Comparison of ENCODE assay signal across 27 cellular contexts in genomic region chr11:47994417-47994816, GRCh38.
"Had no signal": no experiment of that assay in that cellular context is flagged by ENCODE, and none has a peak within 500 bp of the region (broad histone marks: within the 10 kb centered on the region; RNA-seq: fewer than 3 reads in every experiment).

No MANE protein-coding gene starts in this region.

- H3K27me3 Mint-ChIP-seq: activated CD4-positive, alpha-beta memory T cell treated with anti-CD3 and anti-CD28 coated beads, Interleukin-2, amount 10 ng/mL, durations not matched to agents 7 days and 5 days; activated CD4-positive, alpha-beta T cell treated with anti-CD3 and anti-CD28 coated beads for 36 hours; activated naive CD4-positive, alpha-beta T cell treated with anti-CD3 and anti-CD28 coated beads, Interleukin-2, amount 10 ng/mL, durations not matched to agents 7 days and 5 days; activated naive CD8-positive, alpha-beta T cell treated with anti-CD3 and anti-CD28 coated beads for 36 hours; activated T-helper 17 cell treated with anti-CD3 and anti-CD28 coated beads, Interleukin-2, amount 50 U/mL, for 72 hours; T-cell had no signal

- H3K27ac Mint-ChIP-seq: activated CD4-positive, alpha-beta memory T cell treated with anti-CD3 and anti-CD28 coated beads, Interleukin-2, amount 10 ng/mL, durations not matched to agents 7 days and 5 days; activated CD4-positive, alpha-beta T cell treated with anti-CD3 and anti-CD28 coated beads for 36 hours; activated naive CD4-positive, alpha-beta T cell treated with anti-CD3 and anti-CD28 coated beads, Interleukin-2, amount 10 ng/mL, durations not matched to agents 7 days and 5 days; activated naive CD8-positive, alpha-beta T cell treated with anti-CD3 and anti-CD28 coated beads for 36 hours; activated T-helper 17 cell treated with anti-CD3 and anti-CD28 coated beads, Interleukin-2, amount 50 U/mL, for 72 hours had no signal

- H3K36me3 ChIP-seq: breast epithelium had no signal

- H3K27me3 ChIP-seq: breast epithelium had no signal

- H3K9me3 Mint-ChIP-seq: activated CD4-positive, alpha-beta memory T cell treated with anti-CD3 and anti-CD28 coated beads, Interleukin-2, amount 10 ng/mL, durations not matched to agents 7 days and 5 days; activated naive CD4-positive, alpha-beta T cell treated with anti-CD3 and anti-CD28 coated beads, Interleukin-2, amount 10 ng/mL, durations not matched to agents 7 days and 5 days; activated naive CD8-positive, alpha-beta T cell treated with anti-CD3 and anti-CD28 coated beads for 36 hours; activated T-helper 17 cell treated with anti-CD3 and anti-CD28 coated beads, Interleukin-2, amount 50 U/mL, for 72 hours; T-cell had no signal

- H3K4me3 Mint-ChIP-seq: activated CD4-positive, alpha-beta memory T cell treated with anti-CD3 and anti-CD28 coated beads, Interleukin-2, amount 10 ng/mL, durations not matched to agents 7 days and 5 days; activated CD4-positive, alpha-beta T cell treated with anti-CD3 and anti-CD28 coated beads for 36 hours; activated naive CD4-positive, alpha-beta T cell treated with anti-CD3 and anti-CD28 coated beads, Interleukin-2, amount 10 ng/mL, durations not matched to agents 7 days and 5 days; activated naive CD8-positive, alpha-beta T cell treated with anti-CD3 and anti-CD28 coated beads for 36 hours; activated T-helper 17 cell treated with anti-CD3 and anti-CD28 coated beads, Interleukin-2, amount 50 U/mL, for 72 hours; T-cell had no signal

- ATAC-seq: activated CD4-positive, alpha-beta T cell treated with anti-CD3 and anti-CD28 coated beads for 36 hours; activated T-helper 17 cell treated with anti-CD3 and anti-CD28 coated beads, Interleukin-2, amount 50 U/mL, for 72 hours; PC-3; Right ventricle myocardium inferior; T-cell had no signal

- H3K27ac ChIP-seq: breast epithelium, coronary artery, SK-N-MC, VCaP had no signal

- H3K9me3 ChIP-seq: breast epithelium had no signal

- H3K4me3 ChIP-seq: breast epithelium, coronary artery, SK-N-MC had no signal

- DNase-seq: activated CD4-positive, alpha-beta memory T cell treated with anti-CD3 and anti-CD28 coated beads, Interleukin-2, amount 10 ng/mL, durations not matched to agents 7 days and 5 days; activated CD4-positive, alpha-beta T cell treated with anti-CD3 and anti-CD28 coated beads for 36 hours; activated CD4-positive, alpha-beta T cell treated with anti-CD3 and anti-CD28 coated beads, Interleukin-2, amount 50 U/mL, for 1 hour; activated gamma-delta T cell treated with Interleukin-2 at 50 U/mL for 16 hours; activated naive CD4-positive, alpha-beta T cell treated with anti-CD3 and anti-CD28 coated beads, Interleukin-2, amount 10 ng/mL, durations not matched to agents 7 days and 5 days; activated naive CD8-positive, alpha-beta T cell treated with anti-CD3 and anti-CD28 coated beads for 36 hours; activated T-cell treated with anti-CD3 and anti-CD28 coated beads for 4 hours; activated T-cell treated with anti-CD3 and anti-CD28 coated beads, Interleukin-2, amount 50 U/mL, for 48 hours; caudate nucleus; MM.1S; NCI-H1092 treated with DMSO at 0.1 percent for 48 hours; NCI-H1417 treated with DMSO at 0.1 percent for 48 hours; NCI-H1694; NCI-H2029; NCI-H2107; NCI-H446; NCI-H524; PC-3; T-cell; T-helper 2 cell; T1000 had no signal

- H3K36me3 Mint-ChIP-seq: activated naive CD8-positive, alpha-beta T cell treated with anti-CD3 and anti-CD28 coated beads for 36 hours had no signal
